Comparison of ENCODE assay signal across 8 cellular contexts in genomic region chr19:20038358-20039202, GRCh38. TPM values are rescaled to one million over a fixed set of nuclear protein-coding genes. Genes with fewer than 3 reads are reported as not detected.
DNase-seq lines count a peak whose midpoint lies in the region; ATAC-seq and TF ChIP-seq lines count a peak whose summit lies in the region.

No MANE protein-coding gene starts in this region.

- H3K27me3 ChIP-seq in body of pancreas = no peaks in the 10 kb centered on the region
- no peaks in the 10 kb centered on the region for H3K27me3 ChIP-seq in liver (ENCODE audit: control insufficient read depth in 4 of 4, insufficient read depth in 4 of 4, low read length in 3 of 4)
- peaks cover 0 to 3% of the 10 kb centered on the region in 2 donors for H3K27me3 ChIP-seq in tibial artery

- DNase-seq in AG10803 (ENCODE audit: low read depth) (peak; percentile 6), body of pancreas (no peak), tibial artery (no peak), hypothalamus (lab: John Stamatoyannopoulos, UW) (no peak), NCI-H2227 treated with DMSO at 0.1 percent for 48 hours (lab: John Stamatoyannopoulos, UW) (no peak), glomerular visceral epithelial cell (ENCODE audit: extremely low spot score) (no peak)

- no peaks in the 10 kb centered on the region for H3K9me3 ChIP-seq in body of pancreas
- H3K9me3 ChIP-seq in liver (ENCODE audit: control insufficient read depth in 4 of 4, low read length in 3 of 4) = peaks cover 0 to 2% (median 0%) of the 10 kb centered on the region in 4 donors
- H3K9me3 ChIP-seq in tibial artery = no peaks in the 10 kb centered on the region

- TF ChIP-seq POLR2A in body of pancreas (IDR thresholded peaks at IDR 0.05) = no peak

- TF ChIP-seq CTCF in AG10803 (conservative IDR thresholded peaks at IDR 0.05; ENCODE audit: low read length) (no peak), body of pancreas (IDR thresholded peaks at IDR 0.05) (no peak), liver (IDR thresholded peaks at IDR 0.05; ENCODE audit: low read depth, low read length, missing input control) (no peak), tibial artery (IDR thresholded peaks at IDR 0.05) (no peak)

- H3K27ac ChIP-seq in body of pancreas (peak overlapping the region in 3 of 4 donors; percentile 49 to 69 (median 68)), liver (ENCODE audit: low read depth in 1 of 2, low read length in 2 of 2) (peak overlapping the region; percentile 68 to 73), tibial artery (peak overlapping the region; percentile 71 to 74)

- TF ChIP-seq RAD21 in liver (IDR thresholded peaks at IDR 0.05) = no peak

- H3K4me3 ChIP-seq in AG10803 (ENCODE audit: low read length) (peak overlapping the region; percentile 94), body of pancreas (peak overlapping the region; percentile 75 to 87), liver (ENCODE audit: low read depth in 1 of 3, low read length in 3 of 3) (peak overlapping the region; percentile 71 to 99 (median 95)), tibial artery (peak overlapping the region; percentile 69 to 81)

- H3K4me1 ChIP-seq in body of pancreas = peaks cover 9% of the 10 kb centered on the region
- H3K4me1 ChIP-seq in liver (ENCODE audit: control insufficient read depth in 4 of 4, insufficient read depth in 4 of 4, low read length in 3 of 4) = peaks cover 0 to 8% (median 7%) of the 10 kb centered on the region in 4 donors
- peaks cover 0 to 5% (median 0%) of the 10 kb centered on the region in 4 donors for H3K4me1 ChIP-seq in tibial artery

- no peaks in the 10 kb centered on the region for H3K36me3 ChIP-seq in body of pancreas (replicated peaks in 1 of 2; ENCODE audit: insufficient read depth in 1 of 2, low read depth in 2 of 2)
- H3K36me3 ChIP-seq in liver (ENCODE audit: control insufficient read depth in 4 of 4, insufficient read depth in 3 of 4, low read depth in 1 of 4, low read length in 3 of 4) = peaks cover 0 to 5% (median 0%) of the 10 kb centered on the region in 4 donors
- no peaks in the 10 kb centered on the region for H3K36me3 ChIP-seq in tibial artery

- ATAC-seq in HG03432 (IDR thresholded peaks at IDR 0.05; ENCODE audit: unreplicated experiment) (peak; percentile 4), body of pancreas (peak; percentile 1)

- peak overlapping the region; percentile 63 to 77 for H3K9ac ChIP-seq in liver (ENCODE audit: low read depth in 1 of 2, low read length in 2 of 2)

- WGBS in body of pancreas, 2 donors = 1% methylated on average over 6 to 26 of the region's 26 CpGs
- under 1% methylated on average over 26 of the region's 26 CpGs for WGBS in liver

- intact Hi-C loops in body of pancreas (cut with DNase I) = no loop called here
- intact Hi-C loops in tibial artery (cut with DNase I; ENCODE audit: low total_unique reads) = loop anchor here (5.0 kb wide), 1 partner anchor 129 kb away; the partner anchor contains the start of gene ZNF486

TF ChIP-seq in liver, 16 proteins besides CTCF, POLR2A, EP300 and RAD21:
- no peak for TF ChIP-seq MAX (IDR thresholded peaks at IDR 0.05)
- TF ChIP-seq, protein P1, sequence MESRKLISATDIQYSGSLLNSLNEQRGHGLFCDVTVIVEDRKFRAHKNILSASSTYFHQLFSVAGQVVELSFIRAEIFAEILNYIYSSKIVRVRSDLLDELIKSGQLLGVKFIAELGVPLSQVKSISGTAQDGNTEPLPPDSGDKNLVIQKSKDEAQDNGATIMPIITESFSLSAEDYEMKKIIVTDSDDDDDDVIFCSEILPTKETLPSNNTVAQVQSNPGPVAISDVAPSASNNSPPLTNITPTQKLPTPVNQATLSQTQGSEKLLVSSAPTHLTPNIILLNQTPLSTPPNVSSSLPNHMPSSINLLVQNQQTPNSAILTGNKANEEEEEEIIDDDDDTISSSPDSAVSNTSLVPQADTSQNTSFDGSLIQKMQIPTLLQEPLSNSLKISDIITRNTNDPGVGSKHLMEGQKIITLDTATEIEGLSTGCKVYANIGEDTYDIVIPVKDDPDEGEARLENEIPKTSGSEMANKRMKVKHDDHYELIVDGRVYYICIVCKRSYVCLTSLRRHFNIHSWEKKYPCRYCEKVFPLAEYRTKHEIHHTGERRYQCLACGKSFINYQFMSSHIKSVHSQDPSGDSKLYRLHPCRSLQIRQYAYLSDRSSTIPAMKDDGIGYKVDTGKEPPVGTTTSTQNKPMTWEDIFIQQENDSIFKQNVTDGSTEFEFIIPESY (IDR thresholded peaks at IDR 0.05) = no peak

RNA-seq across cellular contexts. Expression of gene ZNF682, which starts 0.7 kb away (rescaled TPM):
- total RNA-seq in body of pancreas (1 to 10 TPM; 3.0 to 8.6 TPM), liver (1 to 10 TPM; 2.1 to 5.2 TPM)
- polyA plus RNA-seq in liver = 1 to 10 TPM; 1.3 to 2.2 TPM

RNA-seq across cellular contexts. Expression of gene ZNF90, which starts 39.2 kb away (rescaled TPM):
- total RNA-seq in body of pancreas (10 to 100 TPM in 1 of 2 donors, 1 to 10 TPM in 1; 6.7 to 13.5 TPM), liver (1 to 10 TPM in 1 of 2 donors, under 1 TPM in 1; 0.17 to 1.8 TPM)
- under 1 TPM; 0.13 to 0.17 TPM for polyA plus RNA-seq in liver
